Comparison of ENCODE assay signal across 8 cellular contexts in the genomic region with DNA sequence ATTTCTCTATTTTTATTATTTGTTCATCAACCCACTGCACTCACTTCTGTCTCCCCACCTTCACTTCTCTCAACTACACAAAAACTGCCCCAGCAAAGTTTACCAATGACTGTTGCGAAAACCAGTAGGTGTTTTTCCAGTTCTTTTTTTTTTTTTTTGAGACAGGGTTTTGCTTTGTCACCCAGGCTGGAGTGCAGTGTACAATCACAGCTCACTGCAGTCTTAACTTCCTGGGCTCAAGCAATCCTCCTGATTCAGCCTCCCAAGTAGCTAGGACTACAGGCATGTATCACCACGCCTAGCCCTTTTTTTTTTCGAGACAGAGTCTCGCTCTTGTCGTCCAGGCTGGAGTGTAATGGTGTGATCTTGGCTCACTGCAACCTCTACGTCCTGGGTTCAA.
"Had no signal": no experiment of that assay in that cellular context is flagged by ENCODE, and none has a peak within 500 bp of the region (broad histone marks: within the 10 kb centered on the region; RNA-seq: fewer than 3 reads in every experiment).

No MANE protein-coding gene starts in this region.

- H3K4me3 Mint-ChIP-seq: GM23338, IgD-negative memory B cell had no signal

- H3K27ac Mint-ChIP-seq: GM23338, IgD-negative memory B cell had no signal

- ATAC-seq: GM23338 had no signal

- H2AFZ ChIP-seq: GM23338 had no signal

- H3K4me1 Mint-ChIP-seq: GM23338, H9, IgD-negative memory B cell had no signal

- H3K36me3 Mint-ChIP-seq: IgD-negative memory B cell had no signal

- H3K9me3 Mint-ChIP-seq: GM23338, IgD-negative memory B cell had no signal

- H3K4me2 ChIP-seq: GM23338 had no signal

- DNase-seq: H9, HCEC 1CT, KBM-7 had no signal

- H3K4me3 ChIP-seq: GM23338 had no signal

- FAIRE-seq: H1, H54, HTR-8/SVneo had no signal

- H3K27me3 Mint-ChIP-seq: IgD-negative memory B cell had no signal
